In genomic region chr16:8854298-8854948, GRCh38 we compare ENCODE assay signal across 22 cellular contexts. TPM values are rescaled to one million over a fixed set of nuclear protein-coding genes. Genes with fewer than 3 reads are reported as not detected.
DNase-seq lines count a peak whose midpoint lies in the region; TF ChIP-seq lines count a peak whose summit lies in the region.
"Had no signal": no experiment of that assay in that cellular context is flagged by ENCODE, and none has a peak within 500 bp of the region (broad histone marks: within the 10 kb centered on the region; RNA-seq: fewer than 3 reads in every experiment).

No MANE protein-coding gene starts in this region.

- H3K36me3 ChIP-seq in endodermal cell (ENCODE audit: control insufficient read depth, insufficient read depth, low read length), result peaks cover 93% of the 10 kb centered on the region
- H3K36me3 ChIP-seq: uterus had no signal

- H3K36me3 Mint-ChIP-seq in HFFc6 (ENCODE audit: low read depth) (peaks cover 52% of the 10 kb centered on the region), endodermal cell (ENCODE audit: low read depth) (peaks cover 93% of the 10 kb centered on the region)

- H3K27ac Mint-ChIP-seq in HFFc6 (peak overlapping the region; percentile 44; the same call in 1 of the 2 replicates), endodermal cell (peak overlapping the region; percentile 10)

- peaks cover 15% of the 10 kb centered on the region for H3K4me1 ChIP-seq in endodermal cell (ENCODE audit: control insufficient read depth, insufficient read depth, low read length)
- H3K4me1 ChIP-seq: uterus had no signal

- TF ChIP-seq CTCF in HFFc6 (IDR thresholded peaks at IDR 0.05), result no peak
- TF ChIP-seq CTCF in endodermal cell (conservative IDR thresholded peaks at IDR 0.05), result no peak

- H3K4me1 Mint-ChIP-seq in HFFc6 (ENCODE audit: low read depth) (peaks cover 35% of the 10 kb centered on the region), endodermal cell (peaks cover 16% of the 10 kb centered on the region)

- 96% methylated on average over 8 of the region's 9 CpGs; no CpG with 5 or more reads in 1 of the 2 experiments for WGBS in endodermal cell (ENCODE audit: insufficient coverage in 1 of 2, insufficient read length in 1 of 2), 2 experiments

- DNase-seq in activated effector memory CD4-positive, alpha-beta T cell treated with anti-CD3 and anti-CD28 coated beads, Interleukin-2, amount 50 U/mL, for 16 hours, result peak; percentile 27
- no peak for DNase-seq in activated effector memory CD4-positive, alpha-beta T cell treated with Interleukin-2 at 50 U/mL for 16 hours
- DNase-seq in HFFc6 (no peak), endodermal cell (no peak), Ammon's horn (ENCODE audit: low spot score) (no peak), SHP77 (lab: John Stamatoyannopoulos, UW) (no peak), SKM-1 treated with dmso at 0.1 percent for 144 hours (lab: John Stamatoyannopoulos, UW; ENCODE audit: unreplicated experiment) (no peak)
- DNase-seq in stimulated activated CD8-positive, alpha-beta memory T cell treated with anti-CD3 and anti-CD28 coated beads, Interleukin-4, amount 100 ng/mL, for 48 hours, result peak; percentile 4
- DNase-seq: activated CD8-positive, alpha-beta memory T cell treated with anti-CD3 and anti-CD28 coated beads for 24 hours; CD8-positive, alpha-beta T cell; DND-41; foreskin melanocyte; NCI-H1417; NCI-H2171 treated with DMSO at 0.1 percent for 48 hours; stimulated activated CD4-positive, alpha-beta T cell treated with anti-CD3 and anti-CD28 coated beads, Interleukin-12 subunit alpha, Interleukin-12 subunit beta, amount 100 ng/mL, for 4 hours; stimulated activated naive CD4-positive, alpha-beta T cell treated with Interleukin-2 at 50 U/mL for 16 hours; SW 1271; uterus had no signal

- H3K9me3 ChIP-seq in endodermal cell (ENCODE audit: control insufficient read depth, low read length), result no peaks in the 10 kb centered on the region
- H3K9me3 ChIP-seq: uterus had no signal

- H3K27me3 Mint-ChIP-seq in HFFc6 (ENCODE audit: insufficient read depth) (peaks cover 24% of the 10 kb centered on the region), endodermal cell (ENCODE audit: insufficient read depth) (no peaks in the 10 kb centered on the region)

- H3K9ac ChIP-seq in endodermal cell (ENCODE audit: extremely low read depth, low read length, poor library complexity, severe bottlenecking), result no peak overlapping the region

- H3K27ac ChIP-seq in endodermal cell (ENCODE audit: low read depth, low read length), result peak overlapping the region; percentile 44
- H3K27ac ChIP-seq: uterus had no signal

- no peak overlapping the region for H3K4me3 ChIP-seq in endodermal cell (ENCODE audit: low read length)
- H3K4me3 ChIP-seq: uterus had no signal

- H3K27me3 ChIP-seq in endodermal cell (ENCODE audit: control insufficient read depth, insufficient read depth, low read length, poor library complexity, severe bottlenecking), result no peaks in the 10 kb centered on the region
- H3K27me3 ChIP-seq: uterus had no signal

- H3K9me3 Mint-ChIP-seq in HFFc6, result no peaks in the 10 kb centered on the region
- H3K9me3 Mint-ChIP-seq in endodermal cell, result no peaks in the 10 kb centered on the region
- H3K9me3 Mint-ChIP-seq: CD8-positive, alpha-beta T cell had no signal

- H3K4me3 Mint-ChIP-seq in HFFc6, result no peak overlapping the region
- no peak overlapping the region for H3K4me3 Mint-ChIP-seq in endodermal cell
- H3K4me3 Mint-ChIP-seq: CD8-positive, alpha-beta T cell had no signal

RNA-seq across cellular contexts. Expression of gene CARHSP1, which starts 14.4 kb away (rescaled TPM):
- 100 to 1,000 TPM in 3 of 6 experiments, 10 to 100 TPM in 3; 91.4 to 114 (median 97.9) TPM for total RNA-seq in HFFc6 (2021; fragmentation: NEBNext Ultra II Directional; extraction: Animal tissue kit (Norgen Biotek cat#: 25700))
- total RNA-seq in endodermal cell, result 100 to 1,000 TPM; 233 to 275 TPM
- 183 TPM for polyA plus RNA-seq in endodermal cell (2013, experiment 1 of 2)
- polyA plus RNA-seq in endodermal cell (2013, experiment 2 of 2), result 179 TPM

RNA-seq across cellular contexts. Expression of gene LITAFD, which starts 27.7 kb away (rescaled TPM):
- not detected for total RNA-seq in HFFc6 (2021; fragmentation: NEBNext Ultra II Directional; extraction: Animal tissue kit (Norgen Biotek cat#: 25700))
- not detected for total RNA-seq in endodermal cell
- not detected for polyA plus RNA-seq in endodermal cell (2013, experiment 1 of 2)
- polyA plus RNA-seq in endodermal cell (2013, experiment 2 of 2), result not detected
- total RNA-seq: astrocyte; CD8-positive, alpha-beta T cell; HT1080; liver; myocyte; uterus had no signal
- polyA plus RNA-seq: liver had no signal

RNA-seq across cellular contexts. Expression of gene PMM2, which starts 56.8 kb away (rescaled TPM):
- total RNA-seq in HFFc6 (2021; fragmentation: NEBNext Ultra II Directional; extraction: Animal tissue kit (Norgen Biotek cat#: 25700)), result 10 to 100 TPM; 38.9 to 48.5 (median 44.3) TPM
- total RNA-seq in endodermal cell, result 10 to 100 TPM; 47.6 to 48.2 TPM
- polyA plus RNA-seq in endodermal cell (2013, experiment 1 of 2), result 18.2 TPM
- 19.4 TPM for polyA plus RNA-seq in endodermal cell (2013, experiment 2 of 2)

RNA-seq across cellular contexts. Expression of gene TMEM186, which starts 57.0 kb away (rescaled TPM):
- total RNA-seq in HFFc6 (2021; fragmentation: NEBNext Ultra II Directional; extraction: Animal tissue kit (Norgen Biotek cat#: 25700)), result 1 to 10 TPM; 5.2 to 9.1 (median 6.9) TPM
- 10 to 100 TPM; 10.9 to 14.0 TPM for total RNA-seq in endodermal cell
- polyA plus RNA-seq in endodermal cell (2013, experiment 1 of 2), result 9.9 TPM
- 7.7 TPM for polyA plus RNA-seq in endodermal cell (2013, experiment 2 of 2)

Comparison
In these comparisons a context has a peak if more than half of its experiments do, and no peak if none do; other contexts are left out.
1. DNase-seq: peak in activated effector memory CD4-positive, alpha-beta T cell treated with anti-CD3 and anti-CD28 coated beads, Interleukin-2, amount 50 U/mL, for 16 hours (single experiment) and stimulated activated CD8-positive, alpha-beta memory T cell treated with anti-CD3 and anti-CD28 coated beads, Interleukin-4, amount 100 ng/mL, for 48 hours (single experiment); none in activated effector memory CD4-positive, alpha-beta T cell treated with Interleukin-2 at 50 U/mL for 16 hours (single experiment), HFFc6 (single experiment), endodermal cell (single experiment), Ammon's horn (single experiment), SHP77 (0 of 2) and SKM-1 treated with dmso at 0.1 percent for 144 hours (single experiment).